In genomic region chr5:9545959-9546851, GRCh38 we compare ENCODE assay signal across 8 cellular contexts. TPM values are rescaled to one million over a fixed set of nuclear protein-coding genes. Genes with fewer than 3 reads are reported as not detected.
DNase-seq lines count a peak whose midpoint lies in the region; ATAC-seq and TF ChIP-seq lines count a peak whose summit lies in the region.

Gene SEMA5A (minus strand): TSS chr5:9546075. CDS start chr5:9379946, 166,129 bp downstream.

- peak; percentile 80 to 85 for DNase-seq in Caco-2
- peak; percentile 34 for DNase-seq in activated T-cell treated with anti-CD3 and anti-CD28 coated beads, Interleukin-2, amount 50 U/mL, for 1 hour
- DNase-seq in fibroblast of villous mesenchyme (ENCODE audit: low read depth) = peak; percentile 81
- DNase-seq in naive thymus-derived CD8-positive, alpha-beta T cell = peak in 1 of 10 donors; percentile 14
- DNase-seq in dermis blood vessel endothelial cell = no peak
- no peak for DNase-seq in NOMO-1 treated with dmso at 0.1 percent for 144 hours (lab: John Stamatoyannopoulos, UW; ENCODE audit: unreplicated experiment)

- TF ChIP-seq CTCF in Caco-2 (IDR thresholded peaks at IDR 0.05; ENCODE audit: insufficient read depth in 1 of 2, low read depth in 1 of 2, low read length in 1 of 2, severe bottlenecking in 1 of 2, unreplicated experiment in 1 of 2) (peak in 1 of 2 experiments; percentile 17), fibroblast of villous mesenchyme (IDR thresholded peaks at IDR 0.05; ENCODE audit: insufficient read depth, low read depth, low read length) (peak; percentile 4)

- H3K27ac Mint-ChIP-seq in Caco-2 (ENCODE audit: unreplicated experiment) = peak within 1 kb of the TSS; percentile 88
- no peak within 1 kb of the TSS for H3K27ac Mint-ChIP-seq in naive thymus-derived CD8-positive, alpha-beta T cell

- peaks cover 66% of the 10 kb centered on the region for H3K36me3 Mint-ChIP-seq in Caco-2 (ENCODE audit: insufficient read depth, unreplicated experiment)
- peaks cover 0 to 5% (median 4%) of the 10 kb centered on the region in 3 donors for H3K36me3 Mint-ChIP-seq in naive thymus-derived CD8-positive, alpha-beta T cell

- no peaks in the 10 kb centered on the region for H3K9me3 Mint-ChIP-seq in Caco-2 (ENCODE audit: unreplicated experiment)
- H3K9me3 Mint-ChIP-seq in naive thymus-derived CD8-positive, alpha-beta T cell = peaks cover 0 to 7% (median 0%) of the 10 kb centered on the region in 9 donors

- intact Hi-C loops in Caco-2 (cut with micrococcal nuclease; ENCODE audit: unreplicated experiment) = loop anchor here (2.0 to 5.0 kb wide), 4 partner anchors 79 to 779 kb away; no protein-coding TSS in a partner anchor

- H3K4me1 Mint-ChIP-seq in Caco-2 (ENCODE audit: low read depth, unreplicated experiment) = peaks cover 6% of the 10 kb centered on the region
- H3K4me1 Mint-ChIP-seq in naive thymus-derived CD8-positive, alpha-beta T cell = peaks cover 3 to 9% (median 8%) of the 10 kb centered on the region in 4 donors

- BruUV-seq in Caco-2 (replicated peaks; lab: Mats Ljungman, UMichigan) = no TSS peak

- no peaks in the 10 kb centered on the region for H3K36me3 ChIP-seq in Caco-2 (ENCODE audit: control insufficient read depth, insufficient read depth, low read length)

- CTCF ChIA-PET in Caco-2 (lab: Charles Lee) = no interaction called here

- H3K4me3 Mint-ChIP-seq in Caco-2 (ENCODE audit: unreplicated experiment) = peak within 1 kb of the TSS; percentile 96
- H3K4me3 Mint-ChIP-seq in naive thymus-derived CD8-positive, alpha-beta T cell = peak within 1 kb of the TSS; percentile 19 to 82 (median 60)

- no peaks in the 10 kb centered on the region for H3K9me3 ChIP-seq in Caco-2

- no peaks in the 10 kb centered on the region for H3K4me1 ChIP-seq in Caco-2

- H3K27me3 ChIP-seq in Caco-2 (replicated peaks; ENCODE audit: control insufficient read depth, insufficient read depth, low read length) = no peaks in the 10 kb centered on the region

- no peaks in the 10 kb centered on the region for H3K27me3 Mint-ChIP-seq in Caco-2 (ENCODE audit: insufficient read depth, unreplicated experiment)
- peaks cover 17 to 32% (median 27%) of the 10 kb centered on the region in 5 donors for H3K27me3 Mint-ChIP-seq in naive thymus-derived CD8-positive, alpha-beta T cell

- POLR2A ChIA-PET in Caco-2 (lab: Charles Lee) = interaction anchor here (1.1 kb wide), 1 partner anchor 65 kb away, joined by 3 read pairs; no protein-coding TSS in a partner anchor
- POLR2A ChIA-PET in naive thymus-derived CD8-positive, alpha-beta T cell (lab: Charles Lee) = no interaction called here

- H3K4me3 ChIP-seq in Caco-2 (ENCODE audit: low read depth, low read length) (peak within 1 kb of the TSS; percentile 94), fibroblast of villous mesenchyme (ENCODE audit: low read depth, low read length) (peak within 1 kb of the TSS; percentile 87)

- peak; percentile 46 for ATAC-seq in HG03354 (IDR thresholded peaks at IDR 0.05; ENCODE audit: poor library complexity, severe bottlenecking, unreplicated experiment)
- ATAC-seq in naive thymus-derived CD8-positive, alpha-beta T cell = no peak
- ATAC-seq in HG03571 (IDR thresholded peaks at IDR 0.05; ENCODE audit: unreplicated experiment) = no peak

RNA-seq across cellular contexts. Expression of gene SEMA5A, which starts in this region (rescaled TPM):
- total RNA-seq in Caco-2 (2022) = 27.4 and 34.3 TPM in 2 replicates
- 72.5 and 74.7 TPM in 2 replicates for total RNA-seq in fibroblast of villous mesenchyme
- not detected for total RNA-seq in naive thymus-derived CD8-positive, alpha-beta T cell
- not detected for polyA plus RNA-seq in naive thymus-derived CD8-positive, alpha-beta T cell
- 0.14 and 0.17 TPM in 2 replicates for total RNA-seq in dermis blood vessel endothelial cell

Comparison
In these comparisons a context has a peak if more than half of its experiments do, and no peak if none do; other contexts are left out.
1. RNA of gene SEMA5A (total RNA-seq): 72.5 to 74.7 TPM in fibroblast of villous mesenchyme and 27.4 to 34.3 TPM in Caco-2; 0.14 to 0.17 TPM in dermis blood vessel endothelial cell and not detected in naive thymus-derived CD8-positive, alpha-beta T cell; every median in the first group is over 10 times any median in the second.
2. DNase-seq: peak in Caco-2 (2 of 2), activated T-cell treated with anti-CD3 and anti-CD28 coated beads, Interleukin-2, amount 50 U/mL, for 1 hour (single experiment) and fibroblast of villous mesenchyme (single experiment); none in dermis blood vessel endothelial cell (single experiment) and NOMO-1 treated with dmso at 0.1 percent for 144 hours (single experiment).